17 cellular contexts compared by ENCODE assay signal in the genomic region with DNA sequence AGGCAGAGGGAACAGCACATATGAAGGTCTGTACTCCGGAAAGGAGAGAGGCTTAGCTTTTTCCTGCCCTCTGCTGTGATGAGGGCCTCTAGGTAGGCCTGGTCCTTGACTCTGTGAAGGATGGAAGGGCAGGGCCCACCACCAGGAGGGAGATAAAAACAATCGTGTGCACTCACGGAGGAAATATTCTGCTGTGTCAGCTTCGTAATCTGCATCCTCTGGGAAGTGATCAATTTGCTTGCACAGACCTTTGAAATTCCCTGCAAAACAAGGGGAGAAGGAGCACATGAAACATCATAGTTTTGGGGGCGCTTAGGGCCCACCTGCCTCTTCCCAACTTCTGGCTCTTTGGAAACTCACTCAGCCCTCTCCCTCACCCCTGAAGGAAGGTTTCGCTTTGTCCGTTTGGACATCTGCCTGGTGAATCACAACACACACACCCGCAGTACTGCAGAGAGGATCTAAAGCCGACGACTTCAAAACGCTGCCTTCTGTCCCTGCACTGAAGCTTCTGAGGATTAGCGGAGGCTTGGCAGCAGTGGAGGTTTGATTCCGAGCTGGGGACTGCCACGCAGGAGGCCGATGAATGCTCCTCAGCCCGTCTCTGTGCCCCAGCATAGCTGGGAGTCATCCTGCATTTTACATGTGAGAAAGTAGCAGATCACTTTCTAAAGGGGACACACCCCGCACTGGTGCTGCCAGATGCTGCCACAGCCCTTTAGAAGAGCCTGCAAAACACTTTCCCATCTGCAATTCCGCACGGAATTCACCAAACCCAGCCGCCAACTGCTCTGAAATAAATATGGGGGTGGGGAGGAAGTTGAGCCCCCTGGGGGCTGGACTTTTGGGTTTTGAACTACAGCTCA. TPM values are rescaled to one million over a fixed set of nuclear protein-coding genes. Genes with fewer than 3 reads are reported as not detected.
DNase-seq lines count a peak whose midpoint lies in the region; ATAC-seq and TF ChIP-seq lines count a peak whose summit lies in the region.
"Had no signal": no experiment of that assay in that cellular context is flagged by ENCODE, and none has a peak within 500 bp of the region (broad histone marks: within the 10 kb centered on the region; RNA-seq: fewer than 3 reads in every experiment).

No MANE protein-coding gene starts in this region.

- H3K27me3 ChIP-seq in AG04450 (ENCODE audit: control insufficient read depth, insufficient read depth, low read length) (peaks cover 38% of the 10 kb centered on the region), mesenchymal stem cell (ENCODE audit: control insufficient read depth in 1 of 2, insufficient read depth in 1 of 2, low read length in 2 of 2) (peaks cover 29 to 40% of the 10 kb centered on the region in 2 experiments), PC-9 (ENCODE audit: insufficient read depth, low read depth) (peaks cover 18% of the 10 kb centered on the region)
- H3K27me3 ChIP-seq: BLaER1 treated with 17β-estradiol and CSF1 and Interleukin-3, amounts not matched to agents 10 nM and 100 nM had no signal

- peak overlapping the region; percentile 4 for H3K4me2 ChIP-seq in mesenchymal stem cell (ENCODE audit: low read length, poor library complexity, severe bottlenecking)
- H3K4me2 ChIP-seq in PC-9: no peak overlapping the region
- H3K4me2 ChIP-seq: BLaER1 treated with 17β-estradiol and CSF1 and Interleukin-3, amounts not matched to agents 10 nM and 100 nM had no signal

- no peak overlapping the region for H3K4ac ChIP-seq in mesenchymal stem cell (ENCODE audit: low read depth in 1 of 2, low read length in 2 of 2)

- no peak overlapping the region for H2BK15ac ChIP-seq in mesenchymal stem cell (ENCODE audit: low read depth, poor library complexity, severe bottlenecking)

- CTCF ChIA-PET in AG04450 (lab: Charles Lee): no interaction called here
- CTCF ChIA-PET in PC-9 (lab: Charles Lee): interaction anchor here (0.6 kb wide), 1 partner anchor 45 kb away, joined by 6 read pairs; no protein-coding TSS in a partner anchor

- H4K91ac ChIP-seq in mesenchymal stem cell (ENCODE audit: low read length): no peak overlapping the region

- H3K79me2 ChIP-seq in PC-9 (ENCODE audit: low read depth): no peaks in the 10 kb centered on the region

- POLR2A ChIA-PET in AG04450 (lab: Yijun Ruan, JAX) (no interaction called here), PC-9 (lab: Charles Lee; ENCODE audit: unreplicated experiment) (no interaction called here)

- H3K14ac ChIP-seq in mesenchymal stem cell (ENCODE audit: low read length in 2 of 2): no peak overlapping the region

- no peaks in the 10 kb centered on the region for H3K9me2 ChIP-seq in PC-9 (ENCODE audit: insufficient read depth)

- no peak overlapping the region for H2AK5ac ChIP-seq in mesenchymal stem cell (ENCODE audit: low read length, severe bottlenecking)

- H4K8ac ChIP-seq in mesenchymal stem cell (ENCODE audit: low read length): no peak overlapping the region

- H3K36me3 ChIP-seq in mesenchymal stem cell (ENCODE audit: control insufficient read depth in 1 of 2, insufficient read depth in 2 of 2, low read depth in 1 of 2, low read length in 2 of 2) (no peaks in the 10 kb centered on the region), PC-9 (ENCODE audit: low read depth) (no peaks in the 10 kb centered on the region)
- H3K36me3 ChIP-seq: BLaER1 treated with 17β-estradiol and CSF1 and Interleukin-3, amounts not matched to agents 10 nM and 100 nM; prostate gland had no signal

- 74% methylated on average over 20 of the region's 20 CpGs for WGBS in mesenchymal stem cell

- H3K27ac ChIP-seq in AG04450 (ENCODE audit: low read depth, low read length) (peak overlapping the region; percentile 22), mesenchymal stem cell (ENCODE audit: low read length, poor library complexity, severe bottlenecking) (no peak overlapping the region), PC-9 (no peak overlapping the region)
- H3K27ac ChIP-seq: BLaER1 treated with 17β-estradiol and CSF1 and Interleukin-3, amounts not matched to agents 10 nM and 100 nM; prostate gland; VCaP had no signal

- H4K20me1 ChIP-seq in PC-9 (ENCODE audit: insufficient read depth): no peaks in the 10 kb centered on the region

- H3K4me3 ChIP-seq in AG04450 (ENCODE audit: low read depth, low read length) (peak overlapping the region; percentile 40), cardiac fibroblast (replicated peaks in 1 of 2; ENCODE audit: low read depth in 2 of 2, low read length in 2 of 2) (peak overlapping the region; percentile 1 to 36), mesenchymal stem cell (ENCODE audit: insufficient read depth in 1 of 2, low read depth in 1 of 2, low read length in 2 of 2) (peak overlapping the region in 1 of 2 experiments; percentile 74), PC-9 (no peak overlapping the region)
- H3K4me3 ChIP-seq: BLaER1 treated with 17β-estradiol and CSF1 and Interleukin-3, amounts not matched to agents 10 nM and 100 nM; prostate gland had no signal

- peak overlapping the region in 1 of 2 experiments; percentile 3 for H3K23ac ChIP-seq in mesenchymal stem cell (ENCODE audit: low read length in 2 of 2)

- TF ChIP-seq CTCF in AG04450 (IDR thresholded peaks at IDR 0.05; ENCODE audit: low read depth, low read length) (no peak), cardiac fibroblast (IDR thresholded peaks at IDR 0.05; ENCODE audit: low read depth, low read length) (no peak), PC-9 (conservative IDR thresholded peaks at IDR 0.05) (no peak)

- DNase-seq in AG04450 (ENCODE audit: low read depth, low spot score): no peak
- DNase-seq in HT1080 (ENCODE audit: low read depth): peak; percentile 58
- DNase-seq in cardiac fibroblast (ENCODE audit: low read depth in 2 of 2): peak; percentile 42 to 59
- no peak for DNase-seq in mesenchymal stem cell
- DNase-seq in activated CD8-positive, alpha-beta memory T cell treated with anti-CD3 and anti-CD28 coated beads, Interleukin-2, amount 50 U/mL, for 4 hours: no peak
- no peak for DNase-seq in PC-9
- DNase-seq: hippocampal formation; KBM-7; NCI-H226; SIG-M5; stimulated activated CD4-positive, alpha-beta T cell treated with anti-CD3 and anti-CD28 coated beads, Interleukin-4, amount 100 ng/mL, for 24 hours had no signal

- peak overlapping the region; percentile 65 for H3K9ac ChIP-seq in mesenchymal stem cell (ENCODE audit: low read length)
- H3K9ac ChIP-seq: BLaER1 treated with 17β-estradiol and CSF1 and Interleukin-3, amounts not matched to agents 10 nM and 100 nM had no signal

- no peak overlapping the region for H2BK5ac ChIP-seq in mesenchymal stem cell (ENCODE audit: low read depth, low read length, poor library complexity, severe bottlenecking)

- no peaks in the 10 kb centered on the region for H3K79me1 ChIP-seq in mesenchymal stem cell (replicated peaks; ENCODE audit: low read length, poor library complexity, severe bottlenecking)

- H3K18ac ChIP-seq in mesenchymal stem cell (ENCODE audit: low read depth in 1 of 2, low read length in 2 of 2): no peak overlapping the region

- ATAC-seq in GM18517 (IDR thresholded peaks at IDR 0.05; ENCODE audit: unreplicated experiment) (no peak), HG03520 (IDR thresholded peaks at IDR 0.05; ENCODE audit: unreplicated experiment) (no peak)
- ATAC-seq: activated T-helper 17 cell treated with anti-CD3 and anti-CD28 coated beads, Interleukin-2, amount 50 U/mL, for 72 hours had no signal

- intact Hi-C loops in PC-9 (cut with micrococcal nuclease; ENCODE audit: unreplicated experiment): no loop called here

- H2AFZ ChIP-seq in mesenchymal stem cell (ENCODE audit: low read depth, low read length) (no peak overlapping the region), PC-9 (no peak overlapping the region)

- H3F3A ChIP-seq in PC-9 (ENCODE audit: insufficient read depth, low read depth): peaks cover 9% of the 10 kb centered on the region

- BruUV-seq in PC-9 (replicated peaks; lab: Mats Ljungman, UMichigan): no TSS peak

- H3K4me1 ChIP-seq in mesenchymal stem cell (ENCODE audit: control insufficient read depth, insufficient read depth, low read depth, low read length): peaks cover 9% of the 10 kb centered on the region
- H3K4me1 ChIP-seq in PC-9 (replicated peaks; ENCODE audit: insufficient read depth): peaks cover 19% of the 10 kb centered on the region
- H3K4me1 ChIP-seq: prostate gland had no signal

- H3K9me3 ChIP-seq in AG04450 (ENCODE audit: control insufficient read depth, insufficient read depth, low read length) (peaks cover 2% of the 10 kb centered on the region; the same call in 1 of the 2 replicates), mesenchymal stem cell (ENCODE audit: control insufficient read depth, low read length) (no peaks in the 10 kb centered on the region), PC-9 (ENCODE audit: insufficient read depth, low read depth) (no peaks in the 10 kb centered on the region; the same call in 1 of the 2 replicates)
- H3K9me3 ChIP-seq: BLaER1 treated with 17β-estradiol and CSF1 and Interleukin-3, amounts not matched to agents 10 nM and 100 nM; prostate gland had no signal

- H2BK12ac ChIP-seq in mesenchymal stem cell (ENCODE audit: low read length in 2 of 2): no peak overlapping the region

- H2BK120ac ChIP-seq in mesenchymal stem cell (ENCODE audit: low read depth, low read length): no peak overlapping the region

RNA-seq across cellular contexts. Expression of gene EIF3D, which starts 58.6 kb away (rescaled TPM):
- 349 and 388 TPM in 2 replicates for polyA plus RNA-seq in AG04450 (2011; rRNA removed)
- 373 and 468 TPM in 2 replicates for polyA minus RNA-seq in AG04450 (2011; rRNA and poly(A)+ RNA removed)
- total RNA-seq in HT1080 (2014; rRNA removed; shearing (Covaris generic)): 495 and 518 TPM in 2 replicates
- 446 and 551 TPM in 2 replicates for polyA plus RNA-seq in HT1080 (2015; cell fraction: cytosol; rRNA removed)
- 623 and 663 TPM in 2 replicates for polyA plus RNA-seq in HT1080 (2015; cell fraction: nucleus; rRNA removed)
- 145 TPM for polyA plus RNA-seq in mesenchymal stem cell (2013, experiment 1 of 2)
- polyA plus RNA-seq in mesenchymal stem cell (2013, experiment 2 of 2): 145 TPM
- total RNA-seq in PC-9 (2021): 270 and 312 TPM in 2 replicates

Comparison
In these comparisons a context has a peak if more than half of its experiments do, and no peak if none do; other contexts are left out.
1. DNase-seq: peak in HT1080 (single experiment) and cardiac fibroblast (2 of 2); none in AG04450 (single experiment), mesenchymal stem cell (single experiment), activated CD8-positive, alpha-beta memory T cell treated with anti-CD3 and anti-CD28 coated beads, Interleukin-2, amount 50 U/mL, for 4 hours (single experiment) and PC-9 (0 of 2).